ENCODE assay signal across 10 cellular contexts in the genomic region with DNA sequence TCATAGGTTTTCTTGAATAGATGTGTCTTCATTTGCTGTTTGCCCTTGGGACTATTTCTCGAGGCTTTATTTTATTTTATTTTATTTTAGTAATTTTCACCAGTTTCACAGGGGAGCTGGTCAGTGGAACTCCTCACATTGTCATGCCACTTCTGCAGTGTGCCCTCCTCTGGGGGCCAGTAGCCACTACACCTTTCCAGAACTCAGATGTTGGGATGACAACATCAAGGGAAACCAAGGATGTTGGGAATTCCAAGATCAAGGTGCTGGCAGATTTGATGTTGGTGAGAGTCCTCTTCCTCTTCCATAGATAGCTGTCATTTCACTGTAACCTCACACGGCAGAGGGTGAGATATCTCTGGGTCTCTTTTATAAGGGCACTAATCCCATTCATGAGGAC. TPM values are rescaled to one million over a fixed set of nuclear protein-coding genes. Genes with fewer than 3 reads are reported as not detected.
DNase-seq lines count a peak whose midpoint lies in the region; ATAC-seq, FAIRE-seq and TF ChIP-seq lines count a peak whose summit lies in the region.
"Had no signal": no experiment of that assay in that cellular context is flagged by ENCODE, and none has a peak within 500 bp of the region (broad histone marks: within the 10 kb centered on the region; RNA-seq: fewer than 3 reads in every experiment).

No MANE protein-coding gene starts in this region.

- H3K36me3 ChIP-seq in small intestine (ENCODE audit: control insufficient read depth in 2 of 2, insufficient read depth in 2 of 2, low read length in 2 of 2) = no peaks in the 10 kb centered on the region

- ATAC-seq in HG02642 (IDR thresholded peaks at IDR 0.05; ENCODE audit: poor library complexity, unreplicated experiment) = no peak

- TF ChIP-seq CTCF in fibroblast of pulmonary artery (IDR thresholded peaks at IDR 0.05; ENCODE audit: low read length, missing control alignments) = peak; percentile 69

- H3K27ac ChIP-seq in small intestine (ENCODE audit: low read depth in 1 of 2, low read length in 1 of 2) = no peak overlapping the region

- 29 to 45% (median 37%) methylated on average over 2 of the region's 2 CpGs for WGBS in small intestine, 3 donors

- no peak overlapping the region for H3K4me3 ChIP-seq in fibroblast of pulmonary artery (replicated peaks; ENCODE audit: low read depth, low read length)
- no peak overlapping the region for H3K4me3 ChIP-seq in small intestine (ENCODE audit: low read depth in 1 of 2, low read length in 2 of 2)

- H3K4me1 ChIP-seq in small intestine (ENCODE audit: control insufficient read depth in 2 of 2, insufficient read depth in 1 of 2, low read depth in 1 of 2, low read length in 1 of 2) = no peaks in the 10 kb centered on the region

- no peaks in the 10 kb centered on the region for H3K9me3 ChIP-seq in small intestine (ENCODE audit: control insufficient read depth, low read depth)

- no peak for FAIRE-seq in small intestine (lab: Jason Lieb, UNC)
- FAIRE-seq: A204.1 had no signal

- DNase-seq in DMS 273 (lab: John Stamatoyannopoulos, UW; ENCODE audit: unreplicated experiment) (peak; percentile 51), DMS 273 treated with DMSO at 0.1 percent for 48 hours (lab: John Stamatoyannopoulos, UW) (no peak), RKO (ENCODE audit: low spot score) (peak; percentile 65), fibroblast of pulmonary artery (ENCODE audit: low read depth) (peak; percentile 56), small intestine (peak; percentile 20), NCI-H187 treated with DMSO at 0.1 percent for 48 hours (lab: John Stamatoyannopoulos, UW) (no peak)
- DNase-seq in activated CD4-positive, alpha-beta T cell treated with anti-CD3 and anti-CD28 coated beads for 4 hours = no peak

- H3K27me3 ChIP-seq in small intestine (ENCODE audit: control insufficient read depth in 2 of 2, insufficient read depth in 2 of 2, low read length in 2 of 2) = peaks cover 0 to 3% of the 10 kb centered on the region in 2 donors

RNA-seq across cellular contexts. Expression of gene SLC26A9, which starts 35.5 kb away (rescaled TPM):
- polyA plus RNA-seq in small intestine = under 1 TPM; 0.03 to 0.81 (median 0.22) TPM

RNA-seq across cellular contexts. Expression of gene PM20D1, which starts 57.9 kb away (rescaled TPM):
- polyA plus RNA-seq in small intestine = under 1 TPM in 1 of 3 donors, not detected in 2; 0.19 TPM
- polyA plus RNA-seq: esophagus had no signal

Comparison
In these comparisons a context has a peak if more than half of its experiments do, and no peak if none do; other contexts are left out.
1. DNase-seq: peak in DMS 273 (single experiment), RKO (single experiment), fibroblast of pulmonary artery (single experiment) and small intestine (single experiment); none in DMS 273 treated with DMSO at 0.1 percent for 48 hours (single experiment), NCI-H187 treated with DMSO at 0.1 percent for 48 hours (single experiment) and activated CD4-positive, alpha-beta T cell treated with anti-CD3 and anti-CD28 coated beads for 4 hours (0 of 2).